Comparison of ENCODE assay signal across 8 cellular contexts in genomic region chrX:12956704-12957541, GRCh38. TPM values are rescaled to one million over a fixed set of nuclear protein-coding genes. Genes with fewer than 3 reads are reported as not detected.
DNase-seq lines count a peak whose midpoint lies in the region; ATAC-seq and TF ChIP-seq lines count a peak whose summit lies in the region.

No MANE protein-coding gene starts in this region.

- TF ChIP-seq POLR2A in GM19099 (IDR thresholded peaks at IDR 0.05; ENCODE audit: extremely low read depth, insufficient read length, low read depth) (peak; percentile 71), transverse colon (IDR thresholded peaks at IDR 0.05) (peak; percentile 44)

- H3K27me3 ChIP-seq in ascending aorta = no peaks in the 10 kb centered on the region
- no peaks in the 10 kb centered on the region for H3K27me3 ChIP-seq in left lung
- H3K27me3 ChIP-seq in transverse colon = no peaks in the 10 kb centered on the region

- TF ChIP-seq CTCF in AG10803 (conservative IDR thresholded peaks at IDR 0.05; ENCODE audit: low read length) (no peak), ascending aorta (IDR thresholded peaks at IDR 0.05) (no peak), left lung (IDR thresholded peaks at IDR 0.05) (no peak), transverse colon (IDR thresholded peaks at IDR 0.05) (no peak)

- H3K4me1 ChIP-seq in ascending aorta = peaks cover 0 to 2% of the 10 kb centered on the region in 2 donors
- H3K4me1 ChIP-seq in left lung = peaks cover 10 to 31% of the 10 kb centered on the region in 2 donors
- H3K4me1 ChIP-seq in transverse colon = peaks cover 0 to 11% (median 8%) of the 10 kb centered on the region in 4 donors

- H3K4me3 ChIP-seq in AG10803 (ENCODE audit: low read length) = no peak overlapping the region
- no peak overlapping the region for H3K4me3 ChIP-seq in ascending aorta
- peak overlapping the region in 1 of 2 donors; percentile 26 for H3K4me3 ChIP-seq in left lung
- H3K4me3 ChIP-seq in transverse colon = no peak overlapping the region

- peak; percentile 45 for ATAC-seq in HG03103 (IDR thresholded peaks at IDR 0.05; ENCODE audit: low read depth, unreplicated experiment)
- peak; percentile 72 for ATAC-seq in left lung

- 8 to 55% methylated on average over 2 to 9 of the region's 9 CpGs for WGBS in transverse colon (ENCODE audit: low coverage in 1 of 2), 2 donors

- peak overlapping the region; percentile 58 to 62 for H3K27ac ChIP-seq in ascending aorta
- H3K27ac ChIP-seq in left lung = peak overlapping the region; percentile 77 to 94
- peak overlapping the region; percentile 60 to 83 (median 79) for H3K27ac ChIP-seq in transverse colon

- H3K9me3 ChIP-seq in ascending aorta = no peaks in the 10 kb centered on the region
- no peaks in the 10 kb centered on the region for H3K9me3 ChIP-seq in left lung
- H3K9me3 ChIP-seq in transverse colon = no peaks in the 10 kb centered on the region

- H3K36me3 ChIP-seq in ascending aorta (no peaks in the 10 kb centered on the region), left lung (no peaks in the 10 kb centered on the region), transverse colon (no peaks in the 10 kb centered on the region)

- DNase-seq in AG10803 (ENCODE audit: low read depth) (peak; percentile 33), RPMI8226 (peak; percentile 82), ascending aorta (ENCODE audit: low spot score in 2 of 2) (peak in 1 of 2 donors; percentile 61), left lung (no peak), transverse colon (no peak), DMS79 treated with DMSO at 0.1 percent for 48 hours (lab: John Stamatoyannopoulos, UW) (no peak)

- TF ChIP-seq EP300 in transverse colon (IDR thresholded peaks at IDR 0.05; ENCODE audit: low read depth) = no peak

- intact Hi-C loops in ascending aorta (cut with DNase I) (loop anchor here (10.0 kb wide), 1 partner anchor 1078 kb away; no protein-coding TSS in a partner anchor), left lung (cut with DNase I) (no loop called here), transverse colon (cut with DNase I; ENCODE audit: low total_unique reads) (no loop called here)

- in situ Hi-C loops in transverse colon (cut with MboI; ENCODE audit: low pct_ligation_motif_present in 1 of 4, low pct_unique_long_range_greater_than_20kb in 1 of 4, low sequenced_read_pairs in 3 of 4) = loop anchor here (10.0 to 25.0 kb wide), 3 partner anchors 528 to 705 kb away; partner anchors contain the start of gene TCEANC (in 2 of the 4)

RNA-seq across cellular contexts. Expression of gene TMSB4X, which starts 18.0 kb away (rescaled TPM):
- total RNA-seq in ascending aorta = 2,397 TPM
- 1,000 to 10,000 TPM; 4,574 to 4,791 TPM for total RNA-seq in left lung
- 1,000 to 10,000 TPM in 3 of 4 donors, 100 to 1,000 TPM in 1; 680 to 4,578 (median 2,996) TPM for total RNA-seq in transverse colon

RNA-seq across cellular contexts. Expression of gene TLR8, which starts 50.5 kb away (rescaled TPM):
- total RNA-seq in ascending aorta = 0.53 TPM
- 10 to 100 TPM in 1 of 2 donors, 1 to 10 TPM in 1; 5.7 to 24.6 TPM for total RNA-seq in left lung
- 1 to 10 TPM in 1 of 4 donors, under 1 TPM in 2, not detected in 1; 0.37 to 1.3 (median 0.82) TPM for total RNA-seq in transverse colon

Comparison
In these comparisons a context has a peak if more than half of its experiments do, and no peak if none do; other contexts are left out.
1. DNase-seq: peak in AG10803 (single experiment) and RPMI8226 (single experiment); none in left lung (0 of 2), transverse colon (single experiment) and DMS79 treated with DMSO at 0.1 percent for 48 hours (single experiment).
2. Peak in every context shown above with its lines, with median percentiles within 50 percentile points of each other: H3K27ac ChIP-seq.